In genomic region chr16:2475413-2476344, GRCh38 we compare ENCODE assay signal across 1 cellular context.
TF ChIP-seq lines count a peak whose summit lies in the region.

No MANE protein-coding gene starts in this region.

TF ChIP-seq in HEK293, 187 proteins besides CTCF, POLR2A, EP300 and RAD21 (continued from another document):
- TF ChIP-seq PRDM2 (tag by site-specific recombination; IDR thresholded peaks at IDR 0.05; ENCODE audit: borderline replicate concordance) (no peak), ZBTB7A (tag by site-specific recombination; IDR thresholded peaks at IDR 0.05; ENCODE audit: low read depth) (0 out of 2 replicates have a peak, but pooled peaks have one; percentile 13), GLIS1 (tag by site-specific recombination; IDR thresholded peaks at IDR 0.05) (peak; percentile 99), ZNF146 (tag by site-specific recombination; IDR thresholded peaks at IDR 0.05) (no peak), BCL11B (tag by site-specific recombination; IDR thresholded peaks at IDR 0.05; ENCODE audit: low read depth) (0 out of 2 replicates have a peak, but pooled peaks have one; percentile 28), KLF9 (tag by site-specific recombination; IDR thresholded peaks at IDR 0.05; ENCODE audit: low read depth) (peak; percentile 59; the same call in 1 of the 2 replicates), ZFHX2 (tag by site-specific recombination; conservative IDR thresholded peaks at IDR 0.05) (peak; percentile 77), ZNF114 (tag by site-specific recombination; IDR thresholded peaks at IDR 0.05) (no peak), SP3 (tag by site-specific recombination; IDR thresholded peaks at IDR 0.05) (peak; percentile 81), ZBTB26 (tag by site-specific recombination; optimal IDR thresholded peaks at IDR 0.05) (peak; percentile 20), PATZ1 (tag by site-specific recombination; IDR thresholded peaks at IDR 0.05) (peak; percentile 77), ZNF37A (tag by site-specific recombination; IDR thresholded peaks at IDR 0.05) (no peak), ZNF560 (tag by site-specific recombination; IDR thresholded peaks at IDR 0.05; ENCODE audit: borderline replicate concordance) (no peak), GLIS2 (tag by site-specific recombination; IDR thresholded peaks at IDR 0.05) (peak; percentile 93), ZIC2 (tag by site-specific recombination; IDR thresholded peaks at IDR 0.05) (peak; percentile 96), ZBTB8A (tag by site-specific recombination; IDR thresholded peaks at IDR 0.05) (0 out of 2 replicates have a peak, but pooled peaks have one; percentile 28), KLF1 (tag by site-specific recombination; IDR thresholded peaks at IDR 0.05) (peak; percentile 73), OVOL3 (tag by site-specific recombination; IDR thresholded peaks at IDR 0.05) (no peak)
